In the genomic region with DNA sequence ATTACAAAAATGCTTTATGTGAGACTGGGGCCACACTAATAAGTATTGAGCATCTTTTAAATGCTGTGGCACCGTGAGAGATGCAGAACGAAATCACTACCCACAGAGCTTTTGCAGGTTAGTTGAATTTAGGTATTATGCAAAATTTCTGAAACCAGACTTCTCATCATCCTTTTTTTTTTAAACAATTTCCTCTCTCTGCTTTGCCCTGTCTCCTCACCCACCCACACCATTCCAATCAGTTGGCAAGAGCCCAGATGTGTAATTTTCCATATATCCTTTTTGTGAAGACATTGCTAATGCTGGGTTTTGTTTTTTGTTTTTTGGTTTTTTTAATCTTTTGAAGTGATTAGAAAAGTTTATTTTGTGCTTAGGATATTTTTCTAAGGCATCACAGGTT, we compare ENCODE assay signal across 9 cellular contexts. TPM values are rescaled to one million over a fixed set of nuclear protein-coding genes. Genes with fewer than 3 reads are reported as not detected.
A peak's percentile ranks its signal among the peaks of the same experiment; 100 is the strongest.
DNase-seq lines count a peak whose midpoint lies in the region; ATAC-seq, FAIRE-seq and TF ChIP-seq lines count a peak whose summit lies in the region.
"Had no signal": no experiment of that assay in that cellular context is flagged by ENCODE, and none has a peak within 500 bp of the region (broad histone marks: within the 10 kb centered on the region; RNA-seq: fewer than 3 reads in every experiment).

No MANE protein-coding gene starts in this region.

- POLR2A ChIA-PET in Caco-2 (lab: Charles Lee) (interaction anchor here (1.2 kb wide), 1 partner anchor 166 kb away, joined by 6 read pairs; no protein-coding TSS in a partner anchor), GM10248 (lab: Yijun Ruan, JAX) (no interaction called here)

- no peak for FAIRE-seq in D721Med (lab: Jason Lieb, UNC)

- H3K4me3 ChIP-seq in Caco-2 (ENCODE audit: low read depth, low read length) (peak overlapping the region; percentile 95), MM.1S (ENCODE audit: low read length) (peak overlapping the region; percentile 84), osteoblast (ENCODE audit: insufficient read depth, low read length) (peak overlapping the region; percentile 78)

- no TSS peak for BruUV-seq in Caco-2 (replicated peaks; lab: Mats Ljungman, UMichigan)

- 0 out of 2 replicates have a peak overlapping the region, but pooled peaks have one; percentile 79 for H2AFZ ChIP-seq in MM.1S (ENCODE audit: low read length)
- H2AFZ ChIP-seq in osteoblast (ENCODE audit: low read length) = no peak overlapping the region

- H3K9me3 ChIP-seq in Caco-2 (no peaks in the 10 kb centered on the region), MM.1S (replicated peaks; ENCODE audit: insufficient read depth, low read length) (no peaks in the 10 kb centered on the region), osteoblast (ENCODE audit: low read depth, low read length) (no peaks in the 10 kb centered on the region)

- DNase-seq in Caco-2 = no peak
- no peak for DNase-seq in MM.1S
- no peak for DNase-seq in effector memory CD8-positive, alpha-beta T cell
- peak; percentile 73 for DNase-seq in osteoblast (ENCODE audit: insufficient read length, low spot score, missing footprints)
- DNase-seq in GM10248 (ENCODE audit: extremely low spot score) = no peak
- no peak for DNase-seq in foreskin melanocyte
- no peak for DNase-seq in D721Med (ENCODE audit: insufficient read length, low spot score)
- DNase-seq: effector CD4-positive, alpha-beta T cell had no signal

- no peaks in the 10 kb centered on the region for H3K27me3 ChIP-seq in Caco-2 (replicated peaks; ENCODE audit: control insufficient read depth, insufficient read depth, low read length)
- H3K27me3 ChIP-seq in MM.1S (replicated peaks; ENCODE audit: insufficient read depth, low read length) = no peaks in the 10 kb centered on the region
- no peaks in the 10 kb centered on the region for H3K27me3 ChIP-seq in osteoblast (ENCODE audit: insufficient read depth, low read length)

- H3K36me3 Mint-ChIP-seq in Caco-2 (ENCODE audit: insufficient read depth, unreplicated experiment) = peaks cover 11% of the 10 kb centered on the region
- H3K36me3 Mint-ChIP-seq in effector memory CD8-positive, alpha-beta T cell (ENCODE audit: insufficient read depth) = peaks cover 16% of the 10 kb centered on the region

- no peak for TF ChIP-seq CTCF in Caco-2 (IDR thresholded peaks at IDR 0.05; ENCODE audit: insufficient read depth in 1 of 2, low read depth in 1 of 2, low read length in 1 of 2, severe bottlenecking in 1 of 2, unreplicated experiment in 1 of 2)
- TF ChIP-seq CTCF in MM.1S (IDR thresholded peaks at IDR 0.05; ENCODE audit: low read length) = no peak
- no peak for TF ChIP-seq CTCF in osteoblast (IDR thresholded peaks at IDR 0.05; ENCODE audit: extremely low read depth, low read depth, low read length)
- TF ChIP-seq CTCF in GM10248 (IDR thresholded peaks at IDR 0.05; ENCODE audit: control extremely low read depth, extremely low read depth, low read depth, missing control alignments) = no peak
- TF ChIP-seq CTCF in D721Med (IDR thresholded peaks at IDR 0.05; ENCODE audit: insufficient read depth, missing control alignments) = no peak

- no peaks in the 10 kb centered on the region for H3K4me1 Mint-ChIP-seq in Caco-2 (ENCODE audit: low read depth, unreplicated experiment)
- peaks cover 15 to 29% of the 10 kb centered on the region in 2 donors for H3K4me1 Mint-ChIP-seq in effector memory CD8-positive, alpha-beta T cell (ENCODE audit: low read depth in 2 of 2)

- no peaks in the 10 kb centered on the region; the same call in 1 of the 2 replicates for H3K36me3 ChIP-seq in Caco-2 (ENCODE audit: control insufficient read depth, insufficient read depth, low read length)
- H3K36me3 ChIP-seq in MM.1S (replicated peaks; ENCODE audit: insufficient read depth, low read length) = no peaks in the 10 kb centered on the region
- peaks cover 12% of the 10 kb centered on the region for H3K36me3 ChIP-seq in osteoblast (ENCODE audit: insufficient read depth, low read length)

- CTCF ChIA-PET in Caco-2 (lab: Charles Lee) = interaction anchor here (1.2 kb wide), 1 partner anchor 12 kb away, joined by 17 read pairs; no protein-coding TSS in a partner anchor
- CTCF ChIA-PET in GM10248 (lab: Yijun Ruan, JAX) = interaction anchor here (0.6 to 3.2 kb wide), 4 partner anchors 9 to 526 kb away, joined by 3 to 29 read pairs (median 4); no protein-coding TSS in a partner anchor

- intact Hi-C loops in Caco-2 (cut with micrococcal nuclease; ENCODE audit: unreplicated experiment) = no loop called here

- H3K27ac Mint-ChIP-seq in Caco-2 (ENCODE audit: unreplicated experiment) = peak overlapping the region; percentile 96
- H3K27ac Mint-ChIP-seq in effector memory CD8-positive, alpha-beta T cell = peak overlapping the region; percentile 19 to 96

- H3K4me3 Mint-ChIP-seq in Caco-2 (ENCODE audit: unreplicated experiment) = peak overlapping the region; percentile 98
- peak overlapping the region; percentile 96 to 97 for H3K4me3 Mint-ChIP-seq in effector memory CD8-positive, alpha-beta T cell

- H3K4me2 ChIP-seq in MM.1S (ENCODE audit: low read depth, low read length) = peak overlapping the region; percentile 90
- H3K4me2 ChIP-seq in osteoblast (ENCODE audit: insufficient read depth, low read length) = peak overlapping the region; percentile 86

- no peaks in the 10 kb centered on the region for H3F3A ChIP-seq in MM.1S (ENCODE audit: insufficient read depth, low read length)

- no peak for ATAC-seq in effector memory CD8-positive, alpha-beta T cell (replicated peaks)
- no peak for ATAC-seq in GM21526 (IDR thresholded peaks at IDR 0.05; ENCODE audit: low FRiP score, unreplicated experiment)

- no peaks in the 10 kb centered on the region for H3K27me3 Mint-ChIP-seq in Caco-2 (ENCODE audit: insufficient read depth, unreplicated experiment)
- H3K27me3 Mint-ChIP-seq in effector memory CD8-positive, alpha-beta T cell = no peaks in the 10 kb centered on the region

- 0 out of 2 replicates have a peak, but pooled peaks cover 4% of the 10 kb centered on the region for H3K4me1 ChIP-seq in Caco-2
- H3K4me1 ChIP-seq in MM.1S (ENCODE audit: low read length) = no peaks in the 10 kb centered on the region; the same call in 1 of the 2 replicates
- H3K4me1 ChIP-seq in osteoblast (ENCODE audit: insufficient read depth, low read length) = peaks cover 14% of the 10 kb centered on the region

- peak overlapping the region; percentile 63; the same call in 1 of the 2 replicates for H3K9ac ChIP-seq in MM.1S (ENCODE audit: low read length)

- H3K27ac ChIP-seq in MM.1S (ENCODE audit: low read length) = no peak overlapping the region
- H3K27ac ChIP-seq in osteoblast (ENCODE audit: low read depth, low read length) = peak overlapping the region; percentile 68

- no peaks in the 10 kb centered on the region for H3K9me3 Mint-ChIP-seq in Caco-2 (ENCODE audit: unreplicated experiment)
- H3K9me3 Mint-ChIP-seq in effector memory CD8-positive, alpha-beta T cell = no peaks in the 10 kb centered on the region

- peaks cover 35% of the 10 kb centered on the region for H3K79me2 ChIP-seq in MM.1S (ENCODE audit: low read length)
- peaks cover 30% of the 10 kb centered on the region for H3K79me2 ChIP-seq in osteoblast (ENCODE audit: insufficient read depth, low read length)

- H4K20me1 ChIP-seq in MM.1S (ENCODE audit: insufficient read depth, low read length) (no peaks in the 10 kb centered on the region), osteoblast (ENCODE audit: insufficient read depth, low read length) (no peaks in the 10 kb centered on the region)

- no peaks in the 10 kb centered on the region for H3K9me2 ChIP-seq in MM.1S (replicated peaks; ENCODE audit: insufficient read depth, low read length)

RNA-seq across cellular contexts. Expression of gene YAE1, which starts 1.1 kb away (rescaled TPM):
- total RNA-seq in Caco-2 (2022) (22.4 and 22.7 TPM in 2 replicates), osteoblast (29.0 and 32.7 TPM in 2 replicates)

RNA-seq across cellular contexts. Expression of gene RALA, which starts 56.1 kb away (rescaled TPM):
- total RNA-seq in Caco-2 (2022) = 41.7 and 43.5 TPM in 2 replicates
- total RNA-seq in osteoblast = 38.4 and 44.5 TPM in 2 replicates
